8 cellular contexts compared by ENCODE assay signal in genomic region chr16:89925596-89926079, GRCh38. TPM values are rescaled to one million over a fixed set of nuclear protein-coding genes. Genes with fewer than 3 reads are reported as not detected.
DNase-seq lines count a peak whose midpoint lies in the region; ATAC-seq, FAIRE-seq and TF ChIP-seq lines count a peak whose summit lies in the region.

No MANE protein-coding gene starts in this region.

- H3K27ac ChIP-seq in 22Rv1 (peak overlapping the region; percentile 66), vagina (no peak overlapping the region)

- TF ChIP-seq POLR2A in vagina (IDR thresholded peaks at IDR 0.05): no peak

- CTCF ChIA-PET in WTC11 (lab: Charles Lee): interaction anchor here (0.5 to 5.7 kb wide), 11 partner anchors 16 to 226 kb away, joined by 3 to 70 read pairs (median 5); partner anchors contain the start of genes DBNDD1, DEF8 and TCF25

- H3K27me3 Mint-ChIP-seq in WTC11 (ENCODE audit: low read depth): peaks cover 15% of the 10 kb centered on the region

- intact Hi-C loops in vagina (cut with DNase I): no loop called here

- H3K27me3 ChIP-seq in vagina: no peaks in the 10 kb centered on the region

- peak overlapping the region; percentile 67 for H3K4me3 Mint-ChIP-seq in WTC11

- POLR2A ChIA-PET in WTC11 (lab: Charles Lee): interaction anchor here (0.7 to 1.4 kb wide), 4 partner anchors 22 to 93 kb away, joined by 3 to 4 read pairs (median 3); partner anchors contain the start of gene TCF25

- no peak overlapping the region for H3K27ac Mint-ChIP-seq in WTC11

- peaks cover 49% of the 10 kb centered on the region for H3K4me1 ChIP-seq in vagina

- ATAC-seq in GM21360 (IDR thresholded peaks at IDR 0.05; ENCODE audit: unreplicated experiment): peak; percentile 5
- no peak for ATAC-seq in WTC11

- H3K36me3 ChIP-seq in vagina: no peaks in the 10 kb centered on the region

- H3K36me3 Mint-ChIP-seq in WTC11: peaks cover 11% of the 10 kb centered on the region; the same call in 1 of the 2 replicates

- H3K9me3 Mint-ChIP-seq in WTC11: no peaks in the 10 kb centered on the region

- TF ChIP-seq CTCF in 22Rv1 (IDR thresholded peaks at IDR 0.05) (no peak), WTC11 (IDR thresholded peaks at IDR 0.05) (no peak), vagina (IDR thresholded peaks at IDR 0.05) (no peak)

- FAIRE-seq in RCC 7860 (lab: Jason Lieb, UNC): no peak

- H3K9me3 ChIP-seq in vagina: no peaks in the 10 kb centered on the region

- peaks cover 15% of the 10 kb centered on the region for H3K4me1 Mint-ChIP-seq in WTC11

- DNase-seq in WTC11 (ENCODE audit: low spot score) (peak; percentile 53), left kidney (ENCODE audit: low read depth, low spot score) (peak; percentile 55), vagina (ENCODE audit: extremely low spot score in 2 of 2) (no peak), RCC 7860 (ENCODE audit: low spot score) (no peak), Kasumi-1 (lab: John Stamatoyannopoulos, UW) (no peak)
- DNase-seq in stimulated activated CD4-positive, alpha-beta T cell treated with anti-CD3 and anti-CD28 coated beads, Interleukin-1b, Interleukin-23, amount 100 ng/mL, for 48 hours: no peak

- peak overlapping the region; percentile 39 to 40 for H3K4me3 ChIP-seq in vagina

TF ChIP-seq in WTC11, 78 proteins besides CTCF, POLR2A, EP300 and RAD21:
- TF ChIP-seq MYBL2 (CRISPR knock-in tag; IDR thresholded peaks at IDR 0.05) (peak; percentile 9; the same call in 1 of the 2 replicates), GABPB1 (CRISPR knock-in tag; IDR thresholded peaks at IDR 0.05) (no peak), ARID4B (CRISPR knock-in tag; IDR thresholded peaks at IDR 0.05; ENCODE audit: borderline replicate concordance) (peak; percentile 65; the same call in 1 of the 2 replicates), SMAD4 (CRISPR knock-in tag; IDR thresholded peaks at IDR 0.05) (no peak), HMGXB4 (CRISPR knock-in tag; IDR thresholded peaks at IDR 0.05) (peak; percentile 38; the same call in 1 of the 2 replicates)

RNA-seq across cellular contexts. Expression of gene TUBB3, which starts 2.5 kb away (rescaled TPM):
- total RNA-seq in WTC11 (2021): 150 to 209 TPM (median 163 TPM) in 3 replicates
- total RNA-seq in vagina: 19.2 TPM

RNA-seq across cellular contexts. Expression of gene MC1R, which starts 7.0 kb away (rescaled TPM):
- total RNA-seq in WTC11 (2021) (3.4 to 3.8 TPM (median 3.5 TPM) in 3 replicates), vagina (4.4 TPM)

RNA-seq across cellular contexts. Expression of gene DEF8, which starts 22.9 kb away (rescaled TPM):
- total RNA-seq in WTC11 (2021) (64.5 to 64.7 TPM (median 64.6 TPM) in 3 replicates), vagina (94.5 TPM)

RNA-seq across cellular contexts. Expression of gene TCF25, which starts 52.2 kb away (rescaled TPM):
- total RNA-seq in WTC11 (2021) (113 to 155 TPM (median 127 TPM) in 3 replicates), vagina (132 TPM)

Comparison
In these comparisons a context has a peak if more than half of its experiments do, and no peak if none do; other contexts are left out.
1. DNase-seq: peak in WTC11 (single experiment) and left kidney (single experiment); none in vagina (0 of 2), RCC 7860 (single experiment), Kasumi-1 (0 of 2) and stimulated activated CD4-positive, alpha-beta T cell treated with anti-CD3 and anti-CD28 coated beads, Interleukin-1b, Interleukin-23, amount 100 ng/mL, for 48 hours (single experiment).